In genomic region chr17:4420692-4421131, GRCh38 we compare ENCODE assay signal across 8 cellular contexts. TPM values are rescaled to one million over a fixed set of nuclear protein-coding genes. Genes with fewer than 3 reads are reported as not detected.
A peak's percentile ranks its signal among the peaks of the same experiment; 100 is the strongest.
DNase-seq lines count a peak whose midpoint lies in the region; ATAC-seq and TF ChIP-seq lines count a peak whose summit lies in the region.

No MANE protein-coding gene starts in this region.

- H3K9me3 ChIP-seq in heart left ventricle (peaks cover 0 to 6% (median 0%) of the 10 kb centered on the region in 12 donors), psoas muscle (no peaks in the 10 kb centered on the region)

- DNase-seq in GM04504 (ENCODE audit: low read depth) (peak; percentile 32), MV-4-11 (lab: John Stamatoyannopoulos, UW) (peak; percentile 82), heart left ventricle (peak in 3 of 5 donors; percentile 43 to 62 (median 54)), psoas muscle (no peak)
- peak; percentile 55 for DNase-seq in activated naive CD8-positive, alpha-beta T cell treated with anti-CD3 and anti-CD28 coated beads, Interleukin-2, amount 50 U/mL, for 24 hours

- H3K27ac ChIP-seq in heart left ventricle (no peak overlapping the region), psoas muscle (no peak overlapping the region)

- 1 to 10% (median 5%) methylated on average over 7 of the region's 7 CpGs for WGBS in heart left ventricle, 4 donors
- 2 to 8% (median 3%) methylated on average over 7 of the region's 7 CpGs for WGBS in psoas muscle, 3 donors

- H3K36me3 ChIP-seq in heart left ventricle (no peaks in the 10 kb centered on the region), psoas muscle (ENCODE audit: insufficient read depth in 1 of 2, low read depth in 1 of 2) (no peaks in the 10 kb centered on the region)

- H3K4me1 ChIP-seq in heart left ventricle (peaks cover 0 to 4% (median 0%) of the 10 kb centered on the region in 12 donors), psoas muscle (no peaks in the 10 kb centered on the region)

- H3K27me3 Mint-ChIP-seq in activated naive CD8-positive, alpha-beta T cell treated with anti-CD3 and anti-CD28 coated beads, Interleukin-2, amount 50 U/mL, for 24 hours, result peaks cover 1% of the 10 kb centered on the region

- no peak overlapping the region for H3K4me3 Mint-ChIP-seq in activated naive CD8-positive, alpha-beta T cell treated with anti-CD3 and anti-CD28 coated beads, Interleukin-2, amount 50 U/mL, for 24 hours

- H3K9me3 Mint-ChIP-seq in activated naive CD8-positive, alpha-beta T cell treated with anti-CD3 and anti-CD28 coated beads, Interleukin-2, amount 50 U/mL, for 24 hours, result no peaks in the 10 kb centered on the region

- H3K27ac Mint-ChIP-seq in activated naive CD8-positive, alpha-beta T cell treated with anti-CD3 and anti-CD28 coated beads, Interleukin-2, amount 50 U/mL, for 24 hours, result no peak overlapping the region

- H3K36me3 Mint-ChIP-seq in activated naive CD8-positive, alpha-beta T cell treated with anti-CD3 and anti-CD28 coated beads, Interleukin-2, amount 50 U/mL, for 24 hours (ENCODE audit: low read depth), result no peaks in the 10 kb centered on the region

- peaks cover 3% of the 10 kb centered on the region for H3K4me1 Mint-ChIP-seq in activated naive CD8-positive, alpha-beta T cell treated with anti-CD3 and anti-CD28 coated beads, Interleukin-2, amount 50 U/mL, for 24 hours

- H3K4me3 ChIP-seq in heart left ventricle, result no peak overlapping the region
- H3K4me3 ChIP-seq in psoas muscle, result no peak overlapping the region

- H3K27me3 ChIP-seq in heart left ventricle, result no peaks in the 10 kb centered on the region
- no peaks in the 10 kb centered on the region for H3K27me3 ChIP-seq in psoas muscle (ENCODE audit: insufficient read depth in 3 of 3, low read length in 2 of 3)

- ATAC-seq in SK-N-SH treated with all-trans-retinoic acid at 6 μM for 48 hours, result peak; percentile 95
- ATAC-seq in activated naive CD8-positive, alpha-beta T cell treated with anti-CD3 and anti-CD28 coated beads, Interleukin-2, amount 50 U/mL, for 24 hours, result peak; percentile 94
- peak in 3 of 4 donors; percentile 88 to 92 (median 90) for ATAC-seq in heart left ventricle
- peak; percentile 86 to 95 (median 90) for ATAC-seq in psoas muscle
- ATAC-seq in HG03095 (IDR thresholded peaks at IDR 0.05; ENCODE audit: unreplicated experiment), result no peak
- no peak for ATAC-seq in HG02571 (IDR thresholded peaks at IDR 0.05; ENCODE audit: unreplicated experiment)

- TF ChIP-seq POLR2A in heart left ventricle (IDR thresholded peaks at IDR 0.05), result no peak

- intact Hi-C loops in heart left ventricle (cut with DNase I) (loop anchor here (2.0 to 10.0 kb wide), 13 partner anchors 82 to 207 kb away; partner anchors contain the start of genes MYBBP1A (in 2 of the 10) and GGT6 (in 1 of the 10)), psoas muscle (cut with DNase I) (loop anchor here (2.0 to 5.0 kb wide), 3 partner anchors 78 to 207 kb away; partner anchors contain the start of gene SPNS2 (in 1 of the 2))

- peak; percentile 77 to 92 (median 83) for TF ChIP-seq CTCF in heart left ventricle (IDR thresholded peaks at IDR 0.05)
- TF ChIP-seq CTCF in psoas muscle (IDR thresholded peaks at IDR 0.05), result peak; percentile 83

TF ChIP-seq in SK-N-SH treated with all-trans-retinoic acid at 6 μM for 48 hours, 23 proteins besides CTCF, POLR2A, EP300 and RAD21:
- TF ChIP-seq SNAI2 (CRISPR knock-in tag; IDR thresholded peaks at IDR 0.05) (no peak), ISL1 (CRISPR knock-in tag; IDR thresholded peaks at IDR 0.05) (no peak), OSR1 (CRISPR knock-in tag; IDR thresholded peaks at IDR 0.05) (no peak), TSHZ2 (CRISPR knock-in tag; IDR thresholded peaks at IDR 0.05) (no peak), CSRNP3 (CRISPR knock-in tag; IDR thresholded peaks at IDR 0.05) (no peak), ESRRG (CRISPR knock-in tag; IDR thresholded peaks at IDR 0.05) (no peak), BACH2 (CRISPR knock-in tag; IDR thresholded peaks at IDR 0.05; ENCODE audit: borderline replicate concordance) (no peak), TOX (CRISPR knock-in tag; IDR thresholded peaks at IDR 0.05; ENCODE audit: borderline replicate concordance) (no peak), ZFP30 (CRISPR knock-in tag; IDR thresholded peaks at IDR 0.05) (no peak), TCF4 (CRISPR knock-in tag; IDR thresholded peaks at IDR 0.05; ENCODE audit: borderline replicate concordance) (no peak), POU6F1 (CRISPR knock-in tag; IDR thresholded peaks at IDR 0.05; ENCODE audit: borderline replicate concordance, low read depth) (no peak), ZC3H10 (CRISPR knock-in tag; IDR thresholded peaks at IDR 0.05) (no peak), CREB5 (CRISPR knock-in tag; IDR thresholded peaks at IDR 0.05; ENCODE audit: low read depth) (no peak), CSDC2 (CRISPR knock-in tag; IDR thresholded peaks at IDR 0.05) (no peak), GLIS3 (CRISPR knock-in tag; IDR thresholded peaks at IDR 0.05) (no peak), ZNF8 (CRISPR knock-in tag; IDR thresholded peaks at IDR 0.05) (no peak), ZNF70 (CRISPR knock-in tag; IDR thresholded peaks at IDR 0.05) (no peak), ARNTL (CRISPR knock-in tag; IDR thresholded peaks at IDR 0.05; ENCODE audit: borderline replicate concordance, low read depth) (no peak), RARB (CRISPR knock-in tag; IDR thresholded peaks at IDR 0.05) (no peak)

RNA-seq across cellular contexts. Expression of gene SPNS3, which starts 13.0 kb away (rescaled TPM):
- total RNA-seq in heart left ventricle, result 1 to 10 TPM in 5 of 9 donors, under 1 TPM in 1, not detected in 3; 0.23 to 1.9 (median 1.1) TPM
- polyA plus RNA-seq in heart left ventricle, result under 1 TPM; 0.36 to 0.50 TPM
- total RNA-seq in psoas muscle, result not detected
- polyA plus RNA-seq in psoas muscle, result under 1 TPM in 1 of 3 donors, not detected in 2; 0.09 TPM

RNA-seq across cellular contexts. Expression of gene UBE2G1, which starts 54.2 kb away (rescaled TPM):
- total RNA-seq in heart left ventricle (100 to 1,000 TPM in 3 of 9 donors, 10 to 100 TPM in 6; 79.4 to 125 (median 96.2) TPM), psoas muscle (100 to 1,000 TPM; 152 to 239 (median 175) TPM)
- polyA plus RNA-seq in heart left ventricle (10 to 100 TPM; 19.4 to 55.2 TPM), psoas muscle (100 to 1,000 TPM in 1 of 3 donors, 10 to 100 TPM in 2; 54.6 to 128 (median 73.0) TPM)

Comparison
In these comparisons a context has a peak if more than half of its experiments do, and no peak if none do; other contexts are left out.
1. DNase-seq: peak in GM04504 (single experiment), MV-4-11 (single experiment), activated naive CD8-positive, alpha-beta T cell treated with anti-CD3 and anti-CD28 coated beads, Interleukin-2, amount 50 U/mL, for 24 hours (single experiment) and heart left ventricle (3 of 5); none in psoas muscle (0 of 2).
2. ATAC-seq: peak in SK-N-SH treated with all-trans-retinoic acid at 6 μM for 48 hours (single experiment), activated naive CD8-positive, alpha-beta T cell treated with anti-CD3 and anti-CD28 coated beads, Interleukin-2, amount 50 U/mL, for 24 hours (single experiment), heart left ventricle (3 of 4) and psoas muscle (4 of 4); none in HG03095 (single experiment) and HG02571 (single experiment).